1 cellular context compared by ENCODE assay signal in genomic region chr15:65611888-65612615, GRCh38.
TF ChIP-seq lines count a peak whose summit lies in the region.

No MANE protein-coding gene starts in this region.

TF ChIP-seq in HepG2, 621 proteins besides CTCF, POLR2A, EP300 and RAD21 (continues in another document):
- TF ChIP-seq TFDP2 (CRISPR knock-in tag; IDR thresholded peaks at IDR 0.05) (peak; percentile 20; the same call in 1 of the 2 replicates), HDAC6 (IDR thresholded peaks at IDR 0.05; ENCODE audit: low read depth, low read length) (no peak), YY1 (IDR thresholded peaks at IDR 0.05; ENCODE audit: insufficient read depth, insufficient replicate concordance, low read depth, low read length) (no peak), ZC3H4 (CRISPR knock-in tag; IDR thresholded peaks at IDR 0.05; ENCODE audit: borderline replicate concordance) (no peak), ZBTB3 (CRISPR knock-in tag; IDR thresholded peaks at IDR 0.05; ENCODE audit: borderline replicate concordance, low read depth) (no peak), ZNF33B (CRISPR knock-in tag; IDR thresholded peaks at IDR 0.05) (no peak), MYC (CRISPR knock-in tag; IDR thresholded peaks at IDR 0.05; ENCODE audit: borderline replicate concordance) (peak; percentile 33; the same call in 1 of the 2 replicates), ATM (IDR thresholded peaks at IDR 0.05; ENCODE audit: borderline replicate concordance) (no peak), MAFF (IDR thresholded peaks at IDR 0.05; ENCODE audit: low read depth, low read length) (no peak), ZNF282 (IDR thresholded peaks at IDR 0.05; ENCODE audit: partially characterized antibody) (no peak), ZNF772 (CRISPR knock-in tag; IDR thresholded peaks at IDR 0.05) (0 out of 2 replicates have a peak, but pooled peaks have one; percentile 9), XBP1 (CRISPR knock-in tag; IDR thresholded peaks at IDR 0.05) (no peak), ZNF816 (CRISPR knock-in tag; IDR thresholded peaks at IDR 0.05; ENCODE audit: borderline replicate concordance) (no peak), MEIS2 (CRISPR knock-in tag; IDR thresholded peaks at IDR 0.05) (no peak), REL (CRISPR knock-in tag; conservative IDR thresholded peaks at IDR 0.05) (no peak), ARID2 (CRISPR knock-in tag; IDR thresholded peaks at IDR 0.05; ENCODE audit: borderline replicate concordance) (no peak), ZNF205 (CRISPR knock-in tag; IDR thresholded peaks at IDR 0.05) (no peak), HMGXB4 (CRISPR knock-in tag; IDR thresholded peaks at IDR 0.05; ENCODE audit: borderline replicate concordance in 1 of 2, low read depth in 1 of 2) (0 out of 4 replicates have a peak, but pooled peaks of 1 of the 2 experiments have one; percentile 52), PBX2 (CRISPR knock-in tag; IDR thresholded peaks at IDR 0.05) (no peak), ZNF160 (CRISPR knock-in tag; IDR thresholded peaks at IDR 0.05) (no peak), YEATS4 (CRISPR knock-in tag; IDR thresholded peaks at IDR 0.05; ENCODE audit: borderline replicate concordance) (peak; percentile 60), GATAD1 (CRISPR knock-in tag; IDR thresholded peaks at IDR 0.05) (no peak), CBX1 (IDR thresholded peaks at IDR 0.05; ENCODE audit: low read depth) (no peak), ZNF432 (CRISPR knock-in tag; IDR thresholded peaks at IDR 0.05; ENCODE audit: borderline replicate concordance) (no peak), ZNF431 (CRISPR knock-in tag; IDR thresholded peaks at IDR 0.05; ENCODE audit: borderline replicate concordance, low read depth) (no peak), ZNF776 (CRISPR knock-in tag; IDR thresholded peaks at IDR 0.05) (no peak), GPBP1L1 (CRISPR knock-in tag; IDR thresholded peaks at IDR 0.05) (no peak), NFKBIZ (CRISPR knock-in tag; IDR thresholded peaks at IDR 0.05) (no peak), ASH2L (IDR thresholded peaks at IDR 0.05; ENCODE audit: insufficient read length, low read depth, low read length) (no peak), ZNF75D (CRISPR knock-in tag; IDR thresholded peaks at IDR 0.05; ENCODE audit: borderline replicate concordance) (no peak), TFDP1 (CRISPR knock-in tag; IDR thresholded peaks at IDR 0.05; ENCODE audit: borderline replicate concordance) (no peak), CHCHD3 (CRISPR knock-in tag; IDR thresholded peaks at IDR 0.05) (no peak), NR3C1 (CRISPR knock-in tag; IDR thresholded peaks at IDR 0.05) (no peak), ZNF605 (CRISPR knock-in tag; IDR thresholded peaks at IDR 0.05) (no peak), TBL1XR1 (IDR thresholded peaks at IDR 0.05; ENCODE audit: borderline replicate concordance, low read length, partially characterized antibody) (no peak), FOSL2 (CRISPR knock-in tag; IDR thresholded peaks at IDR 0.05) (no peak), ZNF83 (CRISPR knock-in tag; IDR thresholded peaks at IDR 0.05; ENCODE audit: borderline replicate concordance) (no peak), KDM2A (CRISPR knock-in tag; IDR thresholded peaks at IDR 0.05; ENCODE audit: borderline replicate concordance, low read depth) (0 out of 2 replicates have a peak, but pooled peaks have one; percentile 18), ELF4 (CRISPR knock-in tag; IDR thresholded peaks at IDR 0.05; ENCODE audit: borderline replicate concordance) (0 out of 2 replicates have a peak, but pooled peaks have one; percentile 15), ETV5 (CRISPR knock-in tag; IDR thresholded peaks at IDR 0.05; ENCODE audit: borderline replicate concordance) (no peak), PAF1 (CRISPR knock-in tag; IDR thresholded peaks at IDR 0.05) (no peak), NFE2L2 (IDR thresholded peaks at IDR 0.05; ENCODE audit: low read length) (no peak), SNAPC2 (CRISPR knock-in tag; IDR thresholded peaks at IDR 0.05) (0 out of 2 replicates have a peak, but pooled peaks have one; percentile 18), ZIK1 (CRISPR knock-in tag; IDR thresholded peaks at IDR 0.05; ENCODE audit: borderline replicate concordance, low read depth) (no peak)
- TF ChIP-seq, protein P1, sequence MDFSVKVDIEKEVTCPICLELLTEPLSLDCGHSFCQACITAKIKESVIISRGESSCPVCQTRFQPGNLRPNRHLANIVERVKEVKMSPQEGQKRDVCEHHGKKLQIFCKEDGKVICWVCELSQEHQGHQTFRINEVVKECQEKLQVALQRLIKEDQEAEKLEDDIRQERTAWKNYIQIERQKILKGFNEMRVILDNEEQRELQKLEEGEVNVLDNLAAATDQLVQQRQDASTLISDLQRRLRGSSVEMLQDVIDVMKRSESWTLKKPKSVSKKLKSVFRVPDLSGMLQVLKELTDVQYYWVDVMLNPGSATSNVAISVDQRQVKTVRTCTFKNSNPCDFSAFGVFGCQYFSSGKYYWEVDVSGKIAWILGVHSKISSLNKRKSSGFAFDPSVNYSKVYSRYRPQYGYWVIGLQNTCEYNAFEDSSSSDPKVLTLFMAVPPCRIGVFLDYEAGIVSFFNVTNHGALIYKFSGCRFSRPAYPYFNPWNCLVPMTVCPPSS (IDR thresholded peaks at IDR 0.05): no peak
- TF ChIP-seq, protein P2, sequence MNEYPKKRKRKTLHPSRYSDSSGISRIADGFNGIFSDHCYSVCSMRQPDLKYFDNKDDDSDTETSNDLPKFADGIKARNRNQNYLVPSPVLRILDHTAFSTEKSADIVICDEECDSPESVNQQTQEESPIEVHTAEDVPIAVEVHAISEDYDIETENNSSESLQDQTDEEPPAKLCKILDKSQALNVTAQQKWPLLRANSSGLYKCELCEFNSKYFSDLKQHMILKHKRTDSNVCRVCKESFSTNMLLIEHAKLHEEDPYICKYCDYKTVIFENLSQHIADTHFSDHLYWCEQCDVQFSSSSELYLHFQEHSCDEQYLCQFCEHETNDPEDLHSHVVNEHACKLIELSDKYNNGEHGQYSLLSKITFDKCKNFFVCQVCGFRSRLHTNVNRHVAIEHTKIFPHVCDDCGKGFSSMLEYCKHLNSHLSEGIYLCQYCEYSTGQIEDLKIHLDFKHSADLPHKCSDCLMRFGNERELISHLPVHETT (CRISPR knock-in tag; conservative IDR thresholded peaks at IDR 0.05): no peak
- TF ChIP-seq, protein P3, sequence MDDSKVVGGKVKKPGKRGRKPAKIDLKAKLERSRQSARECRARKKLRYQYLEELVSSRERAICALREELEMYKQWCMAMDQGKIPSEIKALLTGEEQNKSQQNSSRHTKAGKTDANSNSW (CRISPR knock-in tag; IDR thresholded peaks at IDR 0.05; ENCODE audit: borderline replicate concordance): no peak
- TF ChIP-seq, protein P4, sequence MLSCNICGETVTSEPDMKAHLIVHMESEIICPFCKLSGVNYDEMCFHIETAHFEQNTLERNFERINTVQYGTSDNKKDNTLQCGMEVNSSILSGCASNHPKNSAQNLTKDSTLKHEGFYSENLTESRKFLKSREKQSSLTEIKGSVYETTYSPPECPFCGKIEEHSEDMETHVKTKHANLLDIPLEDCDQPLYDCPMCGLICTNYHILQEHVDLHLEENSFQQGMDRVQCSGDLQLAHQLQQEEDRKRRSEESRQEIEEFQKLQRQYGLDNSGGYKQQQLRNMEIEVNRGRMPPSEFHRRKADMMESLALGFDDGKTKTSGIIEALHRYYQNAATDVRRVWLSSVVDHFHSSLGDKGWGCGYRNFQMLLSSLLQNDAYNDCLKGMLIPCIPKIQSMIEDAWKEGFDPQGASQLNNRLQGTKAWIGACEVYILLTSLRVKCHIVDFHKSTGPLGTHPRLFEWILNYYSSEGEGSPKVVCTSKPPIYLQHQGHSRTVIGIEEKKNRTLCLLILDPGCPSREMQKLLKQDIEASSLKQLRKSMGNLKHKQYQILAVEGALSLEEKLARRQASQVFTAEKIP (CRISPR knock-in tag; IDR thresholded peaks at IDR 0.05; ENCODE audit: borderline replicate concordance): no peak
- TF ChIP-seq, protein P5, sequence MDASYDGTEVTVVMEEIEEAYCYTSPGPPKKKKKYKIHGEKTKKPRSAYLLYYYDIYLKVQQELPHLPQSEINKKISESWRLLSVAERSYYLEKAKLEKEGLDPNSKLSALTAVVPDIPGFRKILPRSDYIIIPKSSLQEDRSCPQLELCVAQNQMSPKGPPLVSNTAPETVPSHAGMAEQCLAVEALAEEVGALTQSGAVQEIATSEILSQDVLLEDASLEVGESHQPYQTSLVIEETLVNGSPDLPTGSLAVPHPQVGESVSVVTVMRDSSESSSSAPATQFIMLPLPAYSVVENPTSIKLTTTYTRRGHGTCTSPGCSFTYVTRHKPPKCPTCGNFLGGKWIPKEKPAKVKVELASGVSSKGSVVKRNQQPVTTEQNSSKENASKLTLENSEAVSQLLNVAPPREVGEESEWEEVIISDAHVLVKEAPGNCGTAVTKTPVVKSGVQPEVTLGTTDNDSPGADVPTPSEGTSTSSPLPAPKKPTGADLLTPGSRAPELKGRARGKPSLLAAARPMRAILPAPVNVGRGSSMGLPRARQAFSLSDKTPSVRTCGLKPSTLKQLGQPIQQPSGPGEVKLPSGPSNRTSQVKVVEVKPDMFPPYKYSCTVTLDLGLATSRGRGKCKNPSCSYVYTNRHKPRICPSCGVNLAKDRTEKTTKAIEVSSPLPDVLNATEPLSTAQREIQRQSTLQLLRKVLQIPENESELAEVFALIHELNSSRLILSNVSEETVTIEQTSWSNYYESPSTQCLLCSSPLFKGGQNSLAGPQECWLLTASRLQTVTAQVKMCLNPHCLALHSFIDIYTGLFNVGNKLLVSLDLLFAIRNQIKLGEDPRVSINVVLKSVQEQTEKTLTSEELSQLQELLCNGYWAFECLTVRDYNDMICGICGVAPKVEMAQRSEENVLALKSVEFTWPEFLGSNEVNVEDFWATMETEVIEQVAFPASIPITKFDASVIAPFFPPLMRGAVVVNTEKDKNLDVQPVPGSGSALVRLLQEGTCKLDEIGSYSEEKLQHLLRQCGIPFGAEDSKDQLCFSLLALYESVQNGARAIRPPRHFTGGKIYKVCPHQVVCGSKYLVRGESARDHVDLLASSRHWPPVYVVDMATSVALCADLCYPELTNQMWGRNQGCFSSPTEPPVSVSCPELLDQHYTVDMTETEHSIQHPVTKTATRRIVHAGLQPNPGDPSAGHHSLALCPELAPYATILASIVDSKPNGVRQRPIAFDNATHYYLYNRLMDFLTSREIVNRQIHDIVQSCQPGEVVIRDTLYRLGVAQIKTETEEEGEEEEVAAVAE (CRISPR knock-in tag; IDR thresholded peaks at IDR 0.05; ENCODE audit: borderline replicate concordance): no peak
- TF ChIP-seq, protein P6, sequence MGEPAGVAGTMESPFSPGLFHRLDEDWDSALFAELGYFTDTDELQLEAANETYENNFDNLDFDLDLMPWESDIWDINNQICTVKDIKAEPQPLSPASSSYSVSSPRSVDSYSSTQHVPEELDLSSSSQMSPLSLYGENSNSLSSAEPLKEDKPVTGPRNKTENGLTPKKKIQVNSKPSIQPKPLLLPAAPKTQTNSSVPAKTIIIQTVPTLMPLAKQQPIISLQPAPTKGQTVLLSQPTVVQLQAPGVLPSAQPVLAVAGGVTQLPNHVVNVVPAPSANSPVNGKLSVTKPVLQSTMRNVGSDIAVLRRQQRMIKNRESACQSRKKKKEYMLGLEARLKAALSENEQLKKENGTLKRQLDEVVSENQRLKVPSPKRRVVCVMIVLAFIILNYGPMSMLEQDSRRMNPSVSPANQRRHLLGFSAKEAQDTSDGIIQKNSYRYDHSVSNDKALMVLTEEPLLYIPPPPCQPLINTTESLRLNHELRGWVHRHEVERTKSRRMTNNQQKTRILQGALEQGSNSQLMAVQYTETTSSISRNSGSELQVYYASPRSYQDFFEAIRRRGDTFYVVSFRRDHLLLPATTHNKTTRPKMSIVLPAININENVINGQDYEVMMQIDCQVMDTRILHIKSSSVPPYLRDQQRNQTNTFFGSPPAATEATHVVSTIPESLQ (CRISPR knock-in tag; conservative IDR thresholded peaks at IDR 0.05): no peak
